8 cellular contexts compared by ENCODE assay signal in genomic region chr2:232611559-232612218, GRCh38.
DNase-seq lines count a peak whose midpoint lies in the region; ATAC-seq and TF ChIP-seq lines count a peak whose summit lies in the region.

No MANE protein-coding gene starts in this region.

- CTCF ChIA-PET in HEK293 (lab: Yijun Ruan, JAX) = interaction anchor here (0.6 to 2.6 kb wide), 30 partner anchors 9 to 1035 kb away, joined by 3 to 26 read pairs (median 3); partner anchors contain the start of gene EFHD1

- ATAC-seq in HG02970 (IDR thresholded peaks at IDR 0.05; ENCODE audit: low FRiP score, unreplicated experiment) (no peak), GM18907 (IDR thresholded peaks at IDR 0.05; ENCODE audit: unreplicated experiment) (no peak)

- H3K27ac ChIP-seq in HEK293 (ENCODE audit: extremely low read depth, low read depth, low read length) = peak overlapping the region; percentile 19; the same call in 1 of the 2 replicates

- POLR2A ChIA-PET in HEK293 (lab: Yijun Ruan, JAX) = interaction anchor here (0.5 kb wide), 1 partner anchor 19 kb away, joined by 3 read pairs; no protein-coding TSS in a partner anchor

- DNase-seq in CD1c-positive myeloid dendritic cell (ENCODE audit: extremely low spot score) (peak; percentile 62), T-helper 22 cell (ENCODE audit: low read depth) (peak; percentile 9), amniotic stem cell (lab: John Stamatoyannopoulos, UW) (peak; percentile 64), hepatic stellate cell (ENCODE audit: low spot score) (peak; percentile 81)
- DNase-seq in stimulated activated CD4-positive, alpha-beta T cell treated with anti-CD3 and anti-CD28 coated beads, Interleukin-12 subunit alpha, Interleukin-12 subunit beta, amount 100 ng/mL, for 24 hours (ENCODE audit: low read depth in 2 of 2) = peak; percentile 30 to 71

- H3K9me3 ChIP-seq in HEK293 (ENCODE audit: control insufficient read depth, insufficient read depth, low read depth, low read length) = no peaks in the 10 kb centered on the region

- TF ChIP-seq CTCF in HEK293 (tag by site-specific recombination; IDR thresholded peaks at IDR 0.05) = peak; percentile 89

- H3K36me3 ChIP-seq in HEK293 (ENCODE audit: control insufficient read depth in 2 of 2, insufficient read depth in 1 of 2, low read length in 2 of 2) = no peaks in the 10 kb centered on the region

- H3K4me3 ChIP-seq in HEK293 (ENCODE audit: low read depth, low read length) = no peak overlapping the region

- no peaks in the 10 kb centered on the region for H3K4me1 ChIP-seq in HEK293 (ENCODE audit: control insufficient read depth, insufficient read depth, low read length)

TF ChIP-seq in HEK293, 187 proteins besides CTCF, POLR2A, EP300 and RAD21 (continues in another document):
- no peak for TF ChIP-seq ZBTB6 (tag by site-specific recombination; IDR thresholded peaks at IDR 0.05)
- TF ChIP-seq KLF1 (tag by site-specific recombination; IDR thresholded peaks at IDR 0.05) = peak; percentile 73
- TF ChIP-seq ZNF423 (tag by site-specific recombination; IDR thresholded peaks at IDR 0.05) = peak; percentile 87
- TF ChIP-seq ZFP41 (tag by site-specific recombination; IDR thresholded peaks at IDR 0.05; ENCODE audit: borderline replicate concordance) = no peak
- TF ChIP-seq KLF9 (tag by site-specific recombination; IDR thresholded peaks at IDR 0.05; ENCODE audit: low read depth) = no peak
- TF ChIP-seq ZNF677 (tag by site-specific recombination; IDR thresholded peaks at IDR 0.05) = no peak
- no peak for TF ChIP-seq ZNF138 (tag by site-specific recombination; IDR thresholded peaks at IDR 0.05; ENCODE audit: borderline replicate concordance)
- TF ChIP-seq ZNF335 (tag by site-specific recombination; conservative IDR thresholded peaks at IDR 0.05) = 0 out of 2 replicates have a peak, but pooled peaks have one; percentile 8
- TF ChIP-seq MZF1 (tag by site-specific recombination; IDR thresholded peaks at IDR 0.05; ENCODE audit: borderline replicate concordance) = no peak
- TF ChIP-seq ZNF571 (tag by site-specific recombination; IDR thresholded peaks at IDR 0.05) = no peak
- TF ChIP-seq PRDM1 (tag by site-specific recombination; IDR thresholded peaks at IDR 0.05) = no peak
- no peak for TF ChIP-seq ZNF621 (tag by site-specific recombination; IDR thresholded peaks at IDR 0.05)
- TF ChIP-seq ZNF280D (tag by site-specific recombination; IDR thresholded peaks at IDR 0.05) = no peak
- TF ChIP-seq ZBTB20 (tag by site-specific recombination; IDR thresholded peaks at IDR 0.05) = peak; percentile 22; the same call in 1 of the 2 replicates
- TF ChIP-seq ZNF792 (tag by site-specific recombination; IDR thresholded peaks at IDR 0.05) = no peak
- TF ChIP-seq ZNF211 (tag by site-specific recombination; IDR thresholded peaks at IDR 0.05; ENCODE audit: low read depth) = no peak
- no peak for TF ChIP-seq ZNF362 (tag by site-specific recombination; IDR thresholded peaks at IDR 0.05)
- TF ChIP-seq ZNF2 (tag by site-specific recombination; IDR thresholded peaks at IDR 0.05) = no peak
- TF ChIP-seq ZNF146 (tag by site-specific recombination; IDR thresholded peaks at IDR 0.05) = no peak
- TF ChIP-seq ZEB2 (tag by site-specific recombination; IDR thresholded peaks at IDR 0.05) = peak; percentile 39; the same call in 1 of the 2 replicates
- peak; percentile 81 for TF ChIP-seq ZBTB8A (tag by site-specific recombination; IDR thresholded peaks at IDR 0.05)
- peak; percentile 36; the same call in 1 of the 2 replicates for TF ChIP-seq ZBTB10 (tag by site-specific recombination; IDR thresholded peaks at IDR 0.05)
- TF ChIP-seq ZFHX2 (tag by site-specific recombination; conservative IDR thresholded peaks at IDR 0.05) = peak; percentile 74
- peak; percentile 49 for TF ChIP-seq ZNF398 (tag by site-specific recombination; IDR thresholded peaks at IDR 0.05)
- TF ChIP-seq IKZF3 (tag by site-specific recombination; IDR thresholded peaks at IDR 0.05) = no peak
- no peak for TF ChIP-seq SCRT2 (tag by site-specific recombination; IDR thresholded peaks at IDR 0.05)
- 0 out of 2 replicates have a peak, but pooled peaks have one; percentile 30 for TF ChIP-seq GLIS2 (tag by site-specific recombination; IDR thresholded peaks at IDR 0.05)
- TF ChIP-seq ZNF629 (tag by site-specific recombination; IDR thresholded peaks at IDR 0.05) = peak; percentile 47; the same call in 1 of the 2 replicates
- TF ChIP-seq ZNF155 (tag by site-specific recombination; IDR thresholded peaks at IDR 0.05) = no peak
- no peak for TF ChIP-seq ZNF530 (tag by site-specific recombination; IDR thresholded peaks at IDR 0.05; ENCODE audit: low read depth)

Comparison
In these comparisons a context has a peak if more than half of its experiments do, and no peak if none do; other contexts are left out.
1. DNase-seq: peak in every context shown above with its lines; median percentile 81 in hepatic stellate cell; 64 in amniotic stem cell; 62 in CD1c-positive myeloid dendritic cell; 50 in stimulated activated CD4-positive, alpha-beta T cell treated with anti-CD3 and anti-CD28 coated beads, Interleukin-12 subunit alpha, Interleukin-12 subunit beta, amount 100 ng/mL, for 24 hours; 9 in T-helper 22 cell.